In the genomic region with DNA sequence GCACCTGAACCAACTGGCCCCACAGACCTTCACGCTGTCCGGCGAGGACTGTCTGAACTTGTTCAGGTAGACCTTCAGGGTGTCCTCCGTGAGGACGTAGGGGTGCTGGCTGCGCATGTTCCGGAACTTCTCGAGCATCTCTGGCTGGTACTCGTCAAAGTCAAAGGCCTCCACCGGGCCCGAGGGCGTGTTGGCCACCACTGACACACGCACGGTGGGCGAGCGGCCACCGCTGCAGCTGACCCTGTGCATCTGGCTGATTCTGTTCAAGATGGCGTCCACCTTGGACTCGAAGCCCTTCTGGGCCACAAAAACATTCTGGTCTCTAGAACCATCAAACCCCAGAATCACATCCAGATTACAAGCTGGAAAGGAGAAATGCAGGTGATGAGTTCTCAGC, we compare ENCODE assay signal across 23 cellular contexts. TPM values are rescaled to one million over a fixed set of nuclear protein-coding genes. Genes with fewer than 3 reads are reported as not detected.
DNase-seq lines count a peak whose midpoint lies in the region; ATAC-seq and TF ChIP-seq lines count a peak whose summit lies in the region.
"Had no signal": no experiment of that assay in that cellular context is flagged by ENCODE, and none has a peak within 500 bp of the region (broad histone marks: within the 10 kb centered on the region; RNA-seq: fewer than 3 reads in every experiment).

No MANE protein-coding gene starts in this region.

- H2BK12ac ChIP-seq in trophoblast cell (ENCODE audit: low read length) = peak overlapping the region; percentile 41

- H3K4me3 ChIP-seq in trophoblast cell (ENCODE audit: low read depth, low read length) (no peak overlapping the region), stomach smooth muscle (ENCODE audit: low read length in 2 of 2) (no peak overlapping the region), dorsolateral prefrontal cortex (no peak overlapping the region)
- H3K4me3 ChIP-seq: A549; BLaER1 treated with 17β-estradiol and CSF1 and Interleukin-3, amounts not matched to agents 10 nM and 100 nM; GM12878; GM23338 had no signal

- H3K79me1 ChIP-seq in trophoblast cell (ENCODE audit: low read length) = no peaks in the 10 kb centered on the region

- no peak overlapping the region for H3K18ac ChIP-seq in trophoblast cell (ENCODE audit: low read length)

- H4K12ac ChIP-seq in trophoblast cell (ENCODE audit: low read depth, low read length) = no peak overlapping the region

- no peak overlapping the region for H4K8ac ChIP-seq in trophoblast cell (ENCODE audit: low read depth, low read length)

- WGBS in trophoblast cell (ENCODE audit: extremely low coverage, insufficient coverage, insufficient read length) = no CpG with 5 or more reads among the region's 19 CpGs

- ATAC-seq in HG02798 (IDR thresholded peaks at IDR 0.05; ENCODE audit: poor library complexity, unreplicated experiment) = no peak
- ATAC-seq: A549, GM12878, GM23338, HCT116 had no signal

- H3K4me3 Mint-ChIP-seq in HFFc6 = no peak overlapping the region
- no peak overlapping the region for H3K4me3 Mint-ChIP-seq in chondrocyte (ENCODE audit: unreplicated experiment)
- H3K4me3 Mint-ChIP-seq: CD14-positive monocyte; CD4-positive, alpha-beta T cell; CD8-positive, alpha-beta memory T cell; GM23338; H9 had no signal

- no peak overlapping the region for H3K4me2 ChIP-seq in trophoblast cell (ENCODE audit: low read length)
- H3K4me2 ChIP-seq: A549; BLaER1 treated with 17β-estradiol and CSF1 and Interleukin-3, amounts not matched to agents 10 nM and 100 nM; GM23338 had no signal

- H3K36me3 Mint-ChIP-seq in HFFc6 (ENCODE audit: low read depth) = peaks cover 83% of the 10 kb centered on the region
- H3K36me3 Mint-ChIP-seq in chondrocyte (ENCODE audit: low read depth) = peaks cover 58% of the 10 kb centered on the region
- H3K36me3 Mint-ChIP-seq: CD14-positive monocyte had no signal

- H3K9ac ChIP-seq in trophoblast cell (ENCODE audit: low read length) (no peak overlapping the region), stomach smooth muscle (ENCODE audit: low read length in 2 of 2) (no peak overlapping the region)
- H3K9ac ChIP-seq: BLaER1 treated with 17β-estradiol and CSF1 and Interleukin-3, amounts not matched to agents 10 nM and 100 nM had no signal

- no peaks in the 10 kb centered on the region for H3K4me1 ChIP-seq in trophoblast cell (ENCODE audit: control insufficient read depth in 1 of 2, insufficient read depth in 2 of 2, low read length in 2 of 2)
- H3K4me1 ChIP-seq in stomach smooth muscle (ENCODE audit: control insufficient read depth, insufficient read depth, low read length) = peaks cover 42% of the 10 kb centered on the region
- H3K4me1 ChIP-seq: A549, BE2C had no signal

- H3K27me3 ChIP-seq in trophoblast cell (ENCODE audit: insufficient read depth, low read length) = no peaks in the 10 kb centered on the region
- no peaks in the 10 kb centered on the region for H3K27me3 ChIP-seq in stomach smooth muscle (ENCODE audit: control insufficient read depth in 1 of 2, insufficient read depth in 2 of 2, low read length in 2 of 2)
- peaks cover 0 to 5% (median 0%) of the 10 kb centered on the region in 45 donors for H3K27me3 ChIP-seq in dorsolateral prefrontal cortex
- H3K27me3 ChIP-seq: BE2C; BLaER1 treated with 17β-estradiol and CSF1 and Interleukin-3, amounts not matched to agents 10 nM and 100 nM had no signal

- intact Hi-C loops in dorsolateral prefrontal cortex (cut with DNase I) = no loop called here

- peaks cover 35% of the 10 kb centered on the region for H3K4me1 Mint-ChIP-seq in HFFc6 (ENCODE audit: low read depth)
- peaks cover 3% of the 10 kb centered on the region for H3K4me1 Mint-ChIP-seq in chondrocyte (ENCODE audit: low read depth)
- H3K4me1 Mint-ChIP-seq: CD14-positive monocyte; CD8-positive, alpha-beta memory T cell; GM23338; H9 had no signal

- H3K27ac ChIP-seq in trophoblast cell (ENCODE audit: low read depth, low read length) = no peak overlapping the region
- H3K27ac ChIP-seq in stomach smooth muscle (ENCODE audit: low read length) = peak overlapping the region; percentile 31
- H3K27ac ChIP-seq in dorsolateral prefrontal cortex = no peak overlapping the region
- H3K27ac ChIP-seq: A549; BLaER1 treated with 17β-estradiol and CSF1 and Interleukin-3, amounts not matched to agents 10 nM and 100 nM had no signal

- H3K36me3 ChIP-seq in trophoblast cell (ENCODE audit: control insufficient read depth in 1 of 2, insufficient read depth in 2 of 2, low read length in 2 of 2) = peaks cover 36 to 60% of the 10 kb centered on the region in 2 experiments
- H3K36me3 ChIP-seq in stomach smooth muscle (ENCODE audit: control insufficient read depth in 2 of 2, insufficient read depth in 2 of 2, low read length in 2 of 2) = peaks cover 83% of the 10 kb centered on the region in 2 donors
- H3K36me3 ChIP-seq: BE2C; BLaER1 treated with 17β-estradiol and CSF1 and Interleukin-3, amounts not matched to agents 10 nM and 100 nM had no signal

- H2BK5ac ChIP-seq in trophoblast cell (ENCODE audit: low read depth, low read length, poor library complexity) = peak overlapping the region; percentile 18

- no peak overlapping the region for H4K91ac ChIP-seq in trophoblast cell (ENCODE audit: low read depth, low read length)

- no peak overlapping the region for H3K14ac ChIP-seq in trophoblast cell (ENCODE audit: low read length)

- no peak for DNase-seq in HFFc6
- no peak for DNase-seq in trophoblast cell
- DNase-seq in dorsolateral prefrontal cortex = no peak
- DNase-seq in chondrocyte (ENCODE audit: low spot score) = no peak
- DNase-seq: 8988T; ACHN; AML-193; BE2C; CD4-positive, alpha-beta T cell; CD8-positive, alpha-beta memory T cell; DMS 273 treated with DMSO at 0.1 percent for 48 hours; DMS79; EL; GDM1; H9 had no signal

- H3K4ac ChIP-seq in trophoblast cell (ENCODE audit: low read depth, low read length) = no peak overlapping the region

- H3K23ac ChIP-seq in trophoblast cell (ENCODE audit: low read length) = no peak overlapping the region

- H3K79me2 ChIP-seq in trophoblast cell (ENCODE audit: control insufficient read depth, insufficient read depth, low read length, poor library complexity) = no peaks in the 10 kb centered on the region

- H2AFZ ChIP-seq in trophoblast cell (ENCODE audit: insufficient read depth, low read length, poor library complexity) = no peak overlapping the region
- H2AFZ ChIP-seq: GM23338 had no signal

- H3K27me3 Mint-ChIP-seq in HFFc6 (ENCODE audit: insufficient read depth) = peaks cover 17% of the 10 kb centered on the region
- no peaks in the 10 kb centered on the region for H3K27me3 Mint-ChIP-seq in chondrocyte (ENCODE audit: low read depth)
- H3K27me3 Mint-ChIP-seq: CD4-positive, alpha-beta T cell; CD8-positive, alpha-beta memory T cell had no signal

- no peak overlapping the region for H2AK5ac ChIP-seq in trophoblast cell (ENCODE audit: low read length)

- H3K27ac Mint-ChIP-seq in HFFc6 (0 out of 2 replicates have a peak overlapping the region, but pooled peaks have one; percentile 29), chondrocyte (ENCODE audit: unreplicated experiment) (no peak overlapping the region)
- H3K27ac Mint-ChIP-seq: CD4-positive, alpha-beta T cell; GM23338; H9 had no signal

- TF ChIP-seq CTCF in HFFc6 (IDR thresholded peaks at IDR 0.05) = no peak
- no peak for TF ChIP-seq CTCF in dorsolateral prefrontal cortex (IDR thresholded peaks at IDR 0.05 in 54 of 56, conservative IDR thresholded peaks at IDR 0.05 in 2 of 56; ENCODE audit: low read depth in 1 of 56, partially characterized antibody in 56 of 56)
- TF ChIP-seq CTCF in chondrocyte (IDR thresholded peaks at IDR 0.05) = no peak

- no peaks in the 10 kb centered on the region for H3K9me3 Mint-ChIP-seq in HFFc6
- H3K9me3 Mint-ChIP-seq in chondrocyte (ENCODE audit: low read depth) = no peaks in the 10 kb centered on the region
- H3K9me3 Mint-ChIP-seq: CD4-positive, alpha-beta T cell; CD8-positive, alpha-beta memory T cell; GM23338; H9 had no signal

- H3K9me3 ChIP-seq in trophoblast cell (ENCODE audit: insufficient read depth, low read depth, low read length) = peaks cover 2% of the 10 kb centered on the region
- H3K9me3 ChIP-seq in stomach smooth muscle (ENCODE audit: control insufficient read depth in 2 of 2, low read length in 2 of 2) = no peaks in the 10 kb centered on the region
- H3K9me3 ChIP-seq: A549, BE2C had no signal

- no peak overlapping the region for H2BK120ac ChIP-seq in trophoblast cell (ENCODE audit: insufficient read depth, low read length, poor library complexity)

RNA-seq across cellular contexts. Expression of a gene that starts 48.3 kb away (rescaled TPM):
- total RNA-seq in HFFc6 (2021; fragmentation: NEBNext Ultra II Directional; extraction: Animal tissue kit (Norgen Biotek cat#: 25700)) = 100 to 1,000 TPM; 409 to 759 (median 458) TPM
- polyA plus RNA-seq in trophoblast cell (2013) = 81.7 and 90.1 TPM in 2 replicates
- total RNA-seq in dorsolateral prefrontal cortex = 1 to 10 TPM in 92 of 120 experiments, under 1 TPM in 28; 0.33 to 9.0 (median 1.7) TPM
- 250 to 264 TPM (median 264 TPM) in 3 replicates for total RNA-seq in chondrocyte
- polyA plus RNA-seq: CD14-positive monocyte had no signal

Comparison
In these comparisons a context has a peak if more than half of its experiments do, and no peak if none do; other contexts are left out.
1. RNA of a gene that starts 48.3 kb away (total RNA-seq): 409 to 759 TPM in HFFc6 and 250 to 264 TPM in chondrocyte; 0.33 to 9.0 TPM in dorsolateral prefrontal cortex; every median in the first group is over 10 times any median in the second.